32 cellular contexts compared by ENCODE assay signal in the genomic region with DNA sequence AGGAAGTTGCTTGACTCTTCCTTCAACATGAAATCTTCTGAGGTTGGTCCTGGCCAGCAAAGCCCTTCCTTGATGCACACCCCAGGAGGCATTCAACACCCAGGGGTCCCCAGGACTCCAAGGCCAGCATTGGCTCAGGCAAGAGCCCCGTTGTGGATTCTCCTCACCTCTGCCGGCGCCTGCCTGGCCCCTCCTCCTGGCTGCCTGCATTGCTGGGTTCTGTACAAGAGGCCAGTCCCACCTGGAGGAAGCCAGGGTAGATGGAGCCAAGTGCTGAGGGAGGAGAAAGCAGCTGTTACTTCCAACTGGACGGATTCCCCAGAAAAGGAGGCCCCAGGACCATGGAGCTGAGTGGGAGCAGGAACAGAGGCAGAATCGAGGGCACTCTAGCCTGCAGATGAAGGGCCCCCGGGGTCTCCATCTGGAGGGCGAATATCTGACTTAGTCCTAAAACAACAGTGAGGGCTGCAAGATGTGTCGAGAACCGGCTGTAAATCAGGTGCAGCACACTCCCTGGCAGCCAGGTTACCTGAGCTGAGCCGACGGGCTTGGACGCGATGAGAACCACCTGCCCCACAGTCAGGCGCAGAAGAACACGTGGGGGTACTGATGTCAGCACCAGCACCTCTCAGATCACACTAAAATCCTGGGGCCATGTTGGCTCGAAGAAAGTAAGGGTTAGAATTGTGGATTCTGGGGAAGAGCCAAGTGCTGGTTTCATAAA.
"Had no signal": no experiment of that assay in that cellular context is flagged by ENCODE, and none has a peak within 500 bp of the region (broad histone marks: within the 10 kb centered on the region; RNA-seq: fewer than 3 reads in every experiment).

No MANE protein-coding gene starts in this region.

- H3K27ac ChIP-seq: brain microvascular endothelial cell, esophagus muscularis mucosa, foreskin keratinocyte, gastrocnemius medialis, heart left ventricle, WERI-Rb-1 had no signal

- H3K4me3 ChIP-seq: esophagus muscularis mucosa, gastrocnemius medialis, heart left ventricle had no signal

- H3K36me3 ChIP-seq: brain microvascular endothelial cell, esophagus muscularis mucosa, gastrocnemius medialis, heart left ventricle, WERI-Rb-1 had no signal

- H3K9me3 ChIP-seq: esophagus muscularis mucosa, gastrocnemius medialis, heart left ventricle had no signal

- H3K27me3 Mint-ChIP-seq: activated B cell treated with CpG ODN at 0.5 μM for 24 hours; activated CD8-positive, alpha-beta memory T cell treated with anti-CD3 and anti-CD28 coated beads, Interleukin-2, amount 10 ng/mL, durations not matched to agents 7 days and 5 days; activated CD8-positive, alpha-beta T cell treated with anti-CD3 and anti-CD28 coated beads for 36 hours; activated naive CD8-positive, alpha-beta T cell; activated T-cell treated with anti-CD3 and anti-CD28 coated beads, Interleukin-2, amount 50 U/mL, for 24 hours; activated T-helper 17 cell treated with anti-CD3 and anti-CD28 coated beads, Interleukin-2, amount 50 U/mL, for 72 hours; central memory CD8-positive, alpha-beta T cell; T-helper 17 cell had no signal

- H3K4me1 ChIP-seq: esophagus muscularis mucosa, foreskin keratinocyte, gastrocnemius medialis, heart left ventricle had no signal

- DNase-seq: activated B cell treated with CpG ODN at 0.5 μM for 24 hours; activated CD4-positive, alpha-beta T cell treated with anti-CD3 and anti-CD28 coated beads for 48 hours; activated CD4-positive, alpha-beta T cell treated with anti-CD3 and anti-CD28 coated beads, Interleukin-2, amount 50 U/mL, for 1 hour; activated CD4-positive, alpha-beta T cell treated with anti-CD3 and anti-CD28 coated beads, Interleukin-2, amount 50 U/mL, for 48 hours; activated CD8-positive, alpha-beta memory T cell treated with anti-CD3 and anti-CD28 coated beads, Interleukin-2, amount 10 ng/mL, durations not matched to agents 7 days and 5 days; activated CD8-positive, alpha-beta memory T cell treated with anti-CD3 and anti-CD28 coated beads, Interleukin-2, amount 50 U/mL, for 4 hours; activated CD8-positive, alpha-beta T cell treated with anti-CD3 and anti-CD28 coated beads for 36 hours; activated effector memory CD4-positive, alpha-beta T cell treated with Interleukin-2 at 50 U/mL for 16 hours; activated gamma-delta T cell treated with Interleukin-2 at 50 U/mL for 16 hours; activated naive CD4-positive, alpha-beta T cell treated with anti-CD3 and anti-CD28 coated beads, Interleukin-2, amount 50 U/mL, for 16 hours; activated naive CD4-positive, alpha-beta T cell treated with Interleukin-2 at 50 U/mL for 16 hours; activated T-cell treated with anti-CD3 and anti-CD28 coated beads for 4 hours; activated T-cell treated with anti-CD3 and anti-CD28 coated beads, Interleukin-2, amount 50 U/mL, for 24 hours; amniotic stem cell; anterior cingulate cortex; brain microvascular endothelial cell; effector memory CD4-positive, alpha-beta T cell; endodermal cell; erythroblast; foreskin keratinocyte; gastrocnemius medialis; glutamatergic neuron; T-helper 1 cell; T-helper 17 cell; T1000; WERI-Rb-1 had no signal

- H3K27ac Mint-ChIP-seq: activated B cell treated with CpG ODN at 0.5 μM for 24 hours; activated CD8-positive, alpha-beta memory T cell treated with anti-CD3 and anti-CD28 coated beads, Interleukin-2, amount 10 ng/mL, durations not matched to agents 7 days and 5 days; activated CD8-positive, alpha-beta T cell treated with anti-CD3 and anti-CD28 coated beads for 36 hours; activated naive CD8-positive, alpha-beta T cell; activated T-cell treated with anti-CD3 and anti-CD28 coated beads, Interleukin-2, amount 50 U/mL, for 24 hours; activated T-helper 17 cell treated with anti-CD3 and anti-CD28 coated beads, Interleukin-2, amount 50 U/mL, for 72 hours; endodermal cell; T-helper 17 cell; T-helper 2 cell treated with Interferon-gamma antibody and Interleukin-4, amounts not matched to agents 5 μg/mL and 100 μg/mL, for 36 hours had no signal

- H3K9me3 Mint-ChIP-seq: activated CD8-positive, alpha-beta T cell treated with anti-CD3 and anti-CD28 coated beads for 36 hours had no signal

- H3K27me3 ChIP-seq: brain microvascular endothelial cell, foreskin keratinocyte, gastrocnemius medialis, heart left ventricle had no signal

- H3K36me3 Mint-ChIP-seq: activated CD8-positive, alpha-beta memory T cell treated with anti-CD3 and anti-CD28 coated beads, Interleukin-2, amount 10 ng/mL, durations not matched to agents 7 days and 5 days; activated naive CD8-positive, alpha-beta T cell had no signal

- H3K4me1 Mint-ChIP-seq: activated B cell treated with CpG ODN at 0.5 μM for 24 hours; activated CD8-positive, alpha-beta memory T cell treated with anti-CD3 and anti-CD28 coated beads, Interleukin-2, amount 10 ng/mL, durations not matched to agents 7 days and 5 days; activated T-helper 17 cell treated with anti-CD3 and anti-CD28 coated beads, Interleukin-2, amount 50 U/mL, for 72 hours; central memory CD8-positive, alpha-beta T cell; endodermal cell; T-helper 17 cell had no signal

- H3K4me3 Mint-ChIP-seq: activated B cell treated with CpG ODN at 0.5 μM for 24 hours; activated CD8-positive, alpha-beta memory T cell treated with anti-CD3 and anti-CD28 coated beads, Interleukin-2, amount 10 ng/mL, durations not matched to agents 7 days and 5 days; activated CD8-positive, alpha-beta T cell treated with anti-CD3 and anti-CD28 coated beads for 36 hours; activated naive CD8-positive, alpha-beta T cell; activated T-cell treated with anti-CD3 and anti-CD28 coated beads, Interleukin-2, amount 50 U/mL, for 24 hours; activated T-helper 17 cell treated with anti-CD3 and anti-CD28 coated beads, Interleukin-2, amount 50 U/mL, for 72 hours; central memory CD8-positive, alpha-beta T cell; endodermal cell; T-helper 17 cell; T-helper 2 cell treated with Interferon-gamma antibody and Interleukin-4, amounts not matched to agents 5 μg/mL and 100 μg/mL, for 36 hours had no signal
